ENCODE assay signal across 7 cellular contexts in the genomic region with DNA sequence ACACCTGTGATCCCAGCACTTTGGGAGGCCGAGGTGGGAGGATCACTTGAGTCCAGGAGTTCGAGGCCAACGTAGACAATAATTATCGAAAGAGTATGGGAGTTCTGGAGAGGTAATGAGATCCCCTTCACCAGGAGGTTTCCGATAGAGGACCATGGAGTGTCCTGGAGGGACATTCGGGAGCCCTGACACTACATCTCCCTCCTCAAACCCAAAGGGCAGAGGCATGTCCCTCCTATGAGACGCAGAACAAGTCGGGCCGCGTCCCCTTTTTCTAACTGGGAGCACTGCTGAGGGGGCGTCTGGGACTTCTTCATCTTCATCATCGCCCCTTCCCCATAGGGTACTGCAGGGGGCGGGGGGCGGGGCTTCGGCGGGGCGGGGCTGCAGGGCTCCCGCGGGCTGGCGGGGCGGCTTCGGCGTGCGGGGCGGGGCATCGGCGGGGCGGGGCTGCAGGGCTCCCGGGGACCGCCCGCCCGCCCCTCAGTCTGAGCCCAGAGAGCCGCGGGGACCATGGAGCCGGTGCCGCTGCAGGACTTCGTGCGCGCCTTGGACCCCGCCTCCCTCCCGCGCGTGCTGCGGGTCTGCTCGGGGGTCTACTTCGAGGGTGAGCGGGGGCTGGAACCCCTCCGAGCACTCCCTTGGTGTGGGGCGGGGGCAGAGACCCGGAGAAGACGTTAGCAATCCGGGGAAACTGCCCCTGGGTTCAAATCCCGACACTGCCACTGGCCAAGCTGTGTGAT. TPM values are rescaled to one million over a fixed set of nuclear protein-coding genes. Genes with fewer than 3 reads are reported as not detected.
DNase-seq lines count a peak whose midpoint lies in the region; ATAC-seq and TF ChIP-seq lines count a peak whose summit lies in the region.

THEMIS2 (plus strand) TSS at position 486 of the 743 bp plus-strand sequence; CDS start at position 514, 28 bp downstream.

- H3K27me3 Mint-ChIP-seq in activated CD8-positive, alpha-beta T cell treated with anti-CD3 and anti-CD28 coated beads for 36 hours = no peaks in the 10 kb centered on the region

- peak within 1 kb of the TSS; percentile 88 for H3K4me3 Mint-ChIP-seq in activated CD8-positive, alpha-beta T cell treated with anti-CD3 and anti-CD28 coated beads for 36 hours

- H3K23ac ChIP-seq in mesenchymal stem cell (ENCODE audit: low read length in 2 of 2) = peak within 1 kb of the TSS in 1 of 2 experiments; percentile 16

- no peak within 1 kb of the TSS for H2BK120ac ChIP-seq in mesenchymal stem cell (ENCODE audit: low read depth, low read length)

- H2BK15ac ChIP-seq in mesenchymal stem cell (ENCODE audit: low read depth, poor library complexity, severe bottlenecking) = no peak within 1 kb of the TSS

- H3K27ac Mint-ChIP-seq in activated CD8-positive, alpha-beta T cell treated with anti-CD3 and anti-CD28 coated beads for 36 hours = peak within 1 kb of the TSS; percentile 75

- H3K9ac ChIP-seq in mesenchymal stem cell (ENCODE audit: low read length) = peak within 1 kb of the TSS; percentile 85

- no peak within 1 kb of the TSS for H2BK5ac ChIP-seq in mesenchymal stem cell (ENCODE audit: low read depth, low read length, poor library complexity, severe bottlenecking)

- no peak within 1 kb of the TSS for H3K14ac ChIP-seq in mesenchymal stem cell (ENCODE audit: low read length in 2 of 2)

- ATAC-seq in activated CD8-positive, alpha-beta T cell treated with anti-CD3 and anti-CD28 coated beads for 36 hours = peak; percentile 87
- ATAC-seq in HG02884 (IDR thresholded peaks at IDR 0.05; ENCODE audit: unreplicated experiment) = no peak

- no peak for TF ChIP-seq CTCF in activated CD8-positive, alpha-beta T cell treated with anti-CD3 and anti-CD28 coated beads for 36 hours (IDR thresholded peaks at IDR 0.05)

- H2AFZ ChIP-seq in mesenchymal stem cell (ENCODE audit: low read depth, low read length) = peak within 1 kb of the TSS; percentile 60

- H3K9me3 ChIP-seq in mesenchymal stem cell (ENCODE audit: control insufficient read depth, low read length) = no peaks in the 10 kb centered on the region

- WGBS in mesenchymal stem cell = 13% methylated on average over 42 of the region's 53 CpGs

- H4K91ac ChIP-seq in mesenchymal stem cell (ENCODE audit: low read length) = no peak within 1 kb of the TSS

- peaks cover 1% of the 10 kb centered on the region for H3K36me3 Mint-ChIP-seq in activated CD8-positive, alpha-beta T cell treated with anti-CD3 and anti-CD28 coated beads for 36 hours (ENCODE audit: low read depth)

- no peak within 1 kb of the TSS for H3K27ac ChIP-seq in mesenchymal stem cell (ENCODE audit: low read length, poor library complexity, severe bottlenecking)

- H3K18ac ChIP-seq in mesenchymal stem cell (ENCODE audit: low read depth in 1 of 2, low read length in 2 of 2) = peak within 1 kb of the TSS; percentile 35 to 54

- peaks cover 29% of the 10 kb centered on the region for H3K4me1 ChIP-seq in mesenchymal stem cell (ENCODE audit: control insufficient read depth, insufficient read depth, low read depth, low read length)

- H3K27me3 ChIP-seq in mesenchymal stem cell (ENCODE audit: control insufficient read depth in 1 of 2, insufficient read depth in 1 of 2, low read length in 2 of 2) = no peaks in the 10 kb centered on the region

- CTCF ChIA-PET in activated CD8-positive, alpha-beta T cell treated with anti-CD3 and anti-CD28 coated beads for 36 hours (lab: Charles Lee) = interaction anchor here (1.0 to 2.8 kb wide), 3 partner anchors 14 to 41 kb away, joined by 3 to 11 read pairs (median 6); partner anchors contain the start of gene PPP1R8

- H3K4ac ChIP-seq in mesenchymal stem cell (ENCODE audit: low read depth in 1 of 2, low read length in 2 of 2) = no peak within 1 kb of the TSS

- intact Hi-C loops in activated CD8-positive, alpha-beta T cell treated with anti-CD3 and anti-CD28 coated beads for 36 hours (cut with micrococcal nuclease) = no loop called here

- no peaks in the 10 kb centered on the region for H3K9me3 Mint-ChIP-seq in activated CD8-positive, alpha-beta T cell treated with anti-CD3 and anti-CD28 coated beads for 36 hours

- peak within 1 kb of the TSS; percentile 5 for H2AK5ac ChIP-seq in mesenchymal stem cell (ENCODE audit: low read length, severe bottlenecking)

- no peak within 1 kb of the TSS for H2BK12ac ChIP-seq in mesenchymal stem cell (ENCODE audit: low read length in 2 of 2)

- peaks cover 6% of the 10 kb centered on the region in 2 experiments for H3K36me3 ChIP-seq in mesenchymal stem cell (ENCODE audit: control insufficient read depth in 1 of 2, insufficient read depth in 2 of 2, low read depth in 1 of 2, low read length in 2 of 2)

- DNase-seq in NCI-H2227 (lab: John Stamatoyannopoulos, UW; ENCODE audit: unreplicated experiment) (peak; percentile 72), mesenchymal stem cell (peak; percentile 56)
- peak; percentile 81 for DNase-seq in activated CD8-positive, alpha-beta T cell treated with anti-CD3 and anti-CD28 coated beads for 36 hours
- DNase-seq in effector CD4-positive, alpha-beta T cell = peak; percentile 72
- peak; percentile 56 for DNase-seq in stimulated activated CD8-positive, alpha-beta memory T cell treated with anti-CD3 and anti-CD28 coated beads, Interleukin-12 subunit alpha, Interleukin-12 subunit beta, amount 100 ng/mL, for 24 hours (ENCODE audit: extremely low read depth)

- no peaks in the 10 kb centered on the region for H3K79me1 ChIP-seq in mesenchymal stem cell (replicated peaks; ENCODE audit: low read length, poor library complexity, severe bottlenecking)

- peak within 1 kb of the TSS; percentile 81 for H3K4me2 ChIP-seq in mesenchymal stem cell (ENCODE audit: low read length, poor library complexity, severe bottlenecking)

- H3K4me1 Mint-ChIP-seq in activated CD8-positive, alpha-beta T cell treated with anti-CD3 and anti-CD28 coated beads for 36 hours (ENCODE audit: low read depth) = peaks cover 40% of the 10 kb centered on the region

- H3K4me3 ChIP-seq in mesenchymal stem cell (ENCODE audit: insufficient read depth in 1 of 2, low read depth in 1 of 2, low read length in 2 of 2) = peak within 1 kb of the TSS; percentile 68 to 88

- H4K8ac ChIP-seq in mesenchymal stem cell (ENCODE audit: low read length) = peak within 1 kb of the TSS; percentile 78

- TF ChIP-seq POLR2A in GM19099 (IDR thresholded peaks at IDR 0.05; ENCODE audit: extremely low read depth, insufficient read length, low read depth) = peak; percentile 87

- POLR2A ChIA-PET in activated CD8-positive, alpha-beta T cell treated with anti-CD3 and anti-CD28 coated beads for 36 hours (lab: Charles Lee) = no interaction called here

RNA-seq across cellular contexts. Expression of gene THEMIS2, which starts in this region (rescaled TPM):
- 10 to 100 TPM; 13.8 to 16.0 TPM for total RNA-seq in activated CD8-positive, alpha-beta T cell treated with anti-CD3 and anti-CD28 coated beads for 36 hours
- 5.9 TPM for polyA plus RNA-seq in mesenchymal stem cell (2013, experiment 1 of 2)
- polyA plus RNA-seq in mesenchymal stem cell (2013, experiment 2 of 2) = 5.3 TPM
